1 cellular context compared by ENCODE assay signal in the genomic region with DNA sequence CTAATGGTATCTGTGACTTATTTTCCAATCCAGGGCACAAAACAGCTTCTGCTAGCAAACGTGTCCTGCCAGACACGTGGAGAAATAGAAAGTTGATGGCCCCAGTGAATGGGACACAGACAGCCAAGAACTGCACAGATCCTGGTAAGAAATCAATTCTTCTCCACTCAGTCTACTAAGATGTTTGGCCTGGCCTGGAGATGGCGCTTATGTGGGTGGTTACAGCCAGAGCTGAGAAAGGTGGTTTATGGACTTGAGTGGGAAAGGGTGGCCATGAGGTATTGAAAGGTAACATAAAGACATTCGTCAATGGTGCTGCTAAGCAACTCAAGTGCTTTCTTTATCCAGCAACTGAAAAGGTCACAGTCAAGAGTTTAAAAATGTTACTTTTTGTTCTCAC.
TF ChIP-seq lines count a peak whose summit lies in the region.

No MANE protein-coding gene starts in this region.

TF ChIP-seq in GM23338, 12 proteins besides CTCF, POLR2A, EP300 and RAD21 (continued from another document):
- TF ChIP-seq, protein P1, sequence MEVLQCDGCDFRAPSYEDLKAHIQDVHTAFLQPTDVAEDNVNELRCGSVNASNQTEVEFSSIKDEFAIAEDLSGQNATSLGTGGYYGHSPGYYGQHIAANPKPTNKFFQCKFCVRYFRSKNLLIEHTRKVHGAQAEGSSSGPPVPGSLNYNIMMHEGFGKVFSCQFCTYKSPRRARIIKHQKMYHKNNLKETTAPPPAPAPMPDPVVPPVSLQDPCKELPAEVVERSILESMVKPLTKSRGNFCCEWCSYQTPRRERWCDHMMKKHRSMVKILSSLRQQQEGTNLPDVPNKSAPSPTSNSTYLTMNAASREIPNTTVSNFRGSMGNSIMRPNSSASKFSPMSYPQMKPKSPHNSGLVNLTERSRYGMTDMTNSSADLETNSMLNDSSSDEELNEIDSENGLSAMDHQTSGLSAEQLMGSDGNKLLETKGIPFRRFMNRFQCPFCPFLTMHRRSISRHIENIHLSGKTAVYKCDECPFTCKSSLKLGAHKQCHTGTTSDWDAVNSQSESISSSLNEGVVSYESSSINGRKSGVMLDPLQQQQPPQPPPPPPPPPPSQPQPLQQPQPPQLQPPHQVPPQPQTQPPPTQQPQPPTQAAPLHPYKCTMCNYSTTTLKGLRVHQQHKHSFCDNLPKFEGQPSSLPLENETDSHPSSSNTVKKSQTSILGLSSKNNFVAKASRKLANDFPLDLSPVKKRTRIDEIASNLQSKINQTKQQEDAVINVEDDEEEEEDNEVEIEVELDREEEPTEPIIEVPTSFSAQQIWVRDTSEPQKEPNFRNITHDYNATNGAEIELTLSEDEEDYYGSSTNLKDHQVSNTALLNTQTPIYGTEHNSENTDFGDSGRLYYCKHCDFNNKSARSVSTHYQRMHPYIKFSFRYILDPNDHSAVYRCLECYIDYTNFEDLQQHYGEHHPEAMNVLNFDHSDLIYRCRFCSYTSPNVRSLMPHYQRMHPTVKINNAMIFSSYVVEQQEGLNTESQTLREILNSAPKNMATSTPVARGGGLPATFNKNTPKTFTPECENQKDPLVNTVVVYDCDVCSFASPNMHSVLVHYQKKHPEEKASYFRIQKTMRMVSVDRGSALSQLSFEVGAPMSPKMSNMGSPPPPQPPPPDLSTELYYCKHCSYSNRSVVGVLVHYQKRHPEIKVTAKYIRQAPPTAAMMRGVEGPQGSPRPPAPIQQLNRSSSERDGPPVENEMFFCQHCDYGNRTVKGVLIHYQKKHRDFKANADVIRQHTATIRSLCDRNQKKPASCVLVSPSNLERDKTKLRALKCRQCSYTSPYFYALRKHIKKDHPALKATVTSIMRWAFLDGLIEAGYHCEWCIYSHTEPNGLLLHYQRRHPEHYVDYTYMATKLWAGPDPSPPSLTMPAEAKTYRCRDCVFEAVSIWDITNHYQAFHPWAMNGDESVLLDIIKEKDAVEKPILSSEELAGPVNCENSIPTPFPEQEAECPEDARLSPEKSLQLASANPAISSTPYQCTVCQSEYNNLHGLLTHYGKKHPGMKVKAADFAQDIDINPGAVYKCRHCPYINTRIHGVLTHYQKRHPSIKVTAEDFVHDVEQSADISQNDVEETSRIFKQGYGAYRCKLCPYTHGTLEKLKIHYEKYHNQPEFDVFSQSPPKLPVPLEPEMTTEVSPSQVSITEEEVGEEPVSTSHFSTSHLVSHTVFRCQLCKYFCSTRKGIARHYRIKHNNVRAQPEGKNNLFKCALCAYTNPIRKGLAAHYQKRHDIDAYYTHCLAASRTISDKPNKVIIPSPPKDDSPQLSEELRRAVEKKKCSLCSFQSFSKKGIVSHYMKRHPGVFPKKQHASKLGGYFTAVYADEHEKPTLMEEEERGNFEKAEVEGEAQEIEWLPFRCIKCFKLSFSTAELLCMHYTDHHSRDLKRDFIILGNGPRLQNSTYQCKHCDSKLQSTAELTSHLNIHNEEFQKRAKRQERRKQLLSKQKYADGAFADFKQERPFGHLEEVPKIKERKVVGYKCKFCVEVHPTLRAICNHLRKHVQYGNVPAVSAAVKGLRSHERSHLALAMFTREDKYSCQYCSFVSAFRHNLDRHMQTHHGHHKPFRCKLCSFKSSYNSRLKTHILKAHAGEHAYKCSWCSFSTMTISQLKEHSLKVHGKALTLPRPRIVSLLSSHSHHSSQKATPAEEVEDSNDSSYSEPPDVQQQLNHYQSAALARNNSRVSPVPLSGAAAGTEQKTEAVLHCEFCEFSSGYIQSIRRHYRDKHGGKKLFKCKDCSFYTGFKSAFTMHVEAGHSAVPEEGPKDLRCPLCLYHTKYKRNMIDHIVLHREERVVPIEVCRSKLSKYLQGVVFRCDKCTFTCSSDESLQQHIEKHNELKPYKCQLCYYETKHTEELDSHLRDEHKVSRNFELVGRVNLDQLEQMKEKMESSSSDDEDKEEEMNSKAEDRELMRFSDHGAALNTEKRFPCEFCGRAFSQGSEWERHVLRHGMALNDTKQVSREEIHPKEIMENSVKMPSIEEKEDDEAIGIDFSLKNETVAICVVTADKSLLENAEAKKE (CRISPR knock-in tag; IDR thresholded peaks at IDR 0.05) = no peak
- TF ChIP-seq POLR2AphosphoS5 (IDR thresholded peaks at IDR 0.05; ENCODE audit: low read depth) (no peak), EZH2 (IDR thresholded peaks at IDR 0.05; ENCODE audit: low read depth, unreplicated experiment) (no peak)
